10 cellular contexts compared by ENCODE assay signal in genomic region chr17:76562734-76563148, GRCh38. TPM values are rescaled to one million over a fixed set of nuclear protein-coding genes. Genes with fewer than 3 reads are reported as not detected.
A peak's percentile ranks its signal among the peaks of the same experiment; 100 is the strongest.
DNase-seq lines count a peak whose midpoint lies in the region; ATAC-seq and TF ChIP-seq lines count a peak whose summit lies in the region.
"Had no signal": no experiment of that assay in that cellular context is flagged by ENCODE, and none has a peak within 500 bp of the region (broad histone marks: within the 10 kb centered on the region; RNA-seq: fewer than 3 reads in every experiment).

No MANE protein-coding gene starts in this region.

- H3K4me3 ChIP-seq in upper lobe of left lung = no peak overlapping the region

- POLR2A ChIA-PET in activated naive CD8-positive, alpha-beta T cell treated with anti-CD3 and anti-CD28 coated beads, Interleukin-2, amount 10 ng/mL, durations not matched to agents 7 days and 5 days (lab: Charles Lee) = interaction anchor here (0.6 kb wide), 1 partner anchor 19 kb away, joined by 3 read pairs; no protein-coding TSS in a partner anchor

- no peak for ATAC-seq in activated naive CD8-positive, alpha-beta T cell treated with anti-CD3 and anti-CD28 coated beads, Interleukin-2, amount 10 ng/mL, durations not matched to agents 7 days and 5 days (ENCODE audit: low read depth)
- peak; percentile 75 to 86 for ATAC-seq in left cardiac atrium
- no peak for ATAC-seq in upper lobe of left lung (ENCODE audit: low FRiP score in 2 of 2)
- no peak for ATAC-seq in HG03139 (IDR thresholded peaks at IDR 0.05; ENCODE audit: unreplicated experiment)
- no peak for ATAC-seq in HG02588 (IDR thresholded peaks at IDR 0.05; ENCODE audit: unreplicated experiment)

- H3K4me3 Mint-ChIP-seq in activated naive CD8-positive, alpha-beta T cell treated with anti-CD3 and anti-CD28 coated beads, Interleukin-2, amount 10 ng/mL, durations not matched to agents 7 days and 5 days = peak overlapping the region; percentile 30

- TF ChIP-seq POLR2A in upper lobe of left lung (IDR thresholded peaks at IDR 0.05) = no peak

- H3K27me3 ChIP-seq in upper lobe of left lung = no peaks in the 10 kb centered on the region

- no peaks in the 10 kb centered on the region for H3K9me3 ChIP-seq in upper lobe of left lung

- no peaks in the 10 kb centered on the region for H3K27me3 Mint-ChIP-seq in activated naive CD8-positive, alpha-beta T cell treated with anti-CD3 and anti-CD28 coated beads, Interleukin-2, amount 10 ng/mL, durations not matched to agents 7 days and 5 days

- peaks cover 25% of the 10 kb centered on the region for H3K36me3 Mint-ChIP-seq in activated naive CD8-positive, alpha-beta T cell treated with anti-CD3 and anti-CD28 coated beads, Interleukin-2, amount 10 ng/mL, durations not matched to agents 7 days and 5 days

- peaks cover 4 to 40% (median 14%) of the 10 kb centered on the region in 4 donors for H3K36me3 ChIP-seq in upper lobe of left lung

- no peak for TF ChIP-seq CTCF in upper lobe of left lung (IDR thresholded peaks at IDR 0.05)

- WGBS in upper lobe of left lung, 2 donors = 67 to 74% methylated on average over 6 of the region's 6 CpGs

- intact Hi-C loops in left cardiac atrium (cut with DNase I) = loop anchor here in 1 of 2 donors (10.0 kb wide), 1 partner anchor 62 kb away; no protein-coding TSS in a partner anchor

- H3K4me1 Mint-ChIP-seq in activated naive CD8-positive, alpha-beta T cell treated with anti-CD3 and anti-CD28 coated beads, Interleukin-2, amount 10 ng/mL, durations not matched to agents 7 days and 5 days = peaks cover 49% of the 10 kb centered on the region

- peak overlapping the region; percentile 75 for H3K27ac Mint-ChIP-seq in activated naive CD8-positive, alpha-beta T cell treated with anti-CD3 and anti-CD28 coated beads, Interleukin-2, amount 10 ng/mL, durations not matched to agents 7 days and 5 days

- peak overlapping the region; percentile 51 to 94 (median 58) for H3K27ac ChIP-seq in upper lobe of left lung

- peaks cover 51 to 68% (median 57%) of the 10 kb centered on the region in 4 donors for H3K4me1 ChIP-seq in upper lobe of left lung

- TF ChIP-seq EP300 in upper lobe of left lung (IDR thresholded peaks at IDR 0.05) = no peak

- no peaks in the 10 kb centered on the region for H3K9me3 Mint-ChIP-seq in activated naive CD8-positive, alpha-beta T cell treated with anti-CD3 and anti-CD28 coated beads, Interleukin-2, amount 10 ng/mL, durations not matched to agents 7 days and 5 days

- peak; percentile 31 for DNase-seq in activated naive CD4-positive, alpha-beta T cell treated with Interleukin-2 at 50 U/mL for 16 hours
- DNase-seq in activated naive CD4-positive, alpha-beta T cell (lab: John Stamatoyannopoulos, UW) = no peak
- no peak for DNase-seq in activated naive CD8-positive, alpha-beta T cell treated with anti-CD3 and anti-CD28 coated beads, Interleukin-2, amount 10 ng/mL, durations not matched to agents 7 days and 5 days
- DNase-seq in left cardiac atrium (peak; percentile 67), upper lobe of left lung (no peak), SHP77 treated with DMSO at 0.1 percent for 48 hours (lab: John Stamatoyannopoulos, UW) (no peak)
- DNase-seq: NCI-H1436 had no signal

RNA-seq across cellular contexts. Expression of gene PRCD, which starts 22.9 kb away (rescaled TPM):
- 1 to 10 TPM in 1 of 2 experiments, under 1 TPM in 1; 0.78 to 1.1 TPM for total RNA-seq in activated naive CD8-positive, alpha-beta T cell treated with anti-CD3 and anti-CD28 coated beads, Interleukin-2, amount 10 ng/mL, durations not matched to agents 7 days and 5 days
- total RNA-seq in left cardiac atrium = 1 to 10 TPM; 5.5 to 7.7 TPM
- 10 to 100 TPM in 1 of 6 donors, 1 to 10 TPM in 4, not detected in 1; 3.0 to 13.9 (median 7.2) TPM for total RNA-seq in upper lobe of left lung

RNA-seq across cellular contexts. Expression of gene ST6GALNAC2, which starts 22.9 kb away (rescaled TPM):
- 1 to 10 TPM; 3.4 to 3.9 TPM for total RNA-seq in activated naive CD8-positive, alpha-beta T cell treated with anti-CD3 and anti-CD28 coated beads, Interleukin-2, amount 10 ng/mL, durations not matched to agents 7 days and 5 days
- total RNA-seq in left cardiac atrium (1 to 10 TPM; 5.0 to 5.1 TPM), upper lobe of left lung (10 to 100 TPM; 24.4 to 63.5 (median 39.8) TPM)
- total RNA-seq: lung microvascular endothelial cell had no signal

RNA-seq across cellular contexts. Expression of gene CYGB, which starts 25.2 kb away (rescaled TPM):
- under 1 TPM in 1 of 2 experiments, not detected in 1; 0.37 TPM for total RNA-seq in activated naive CD8-positive, alpha-beta T cell treated with anti-CD3 and anti-CD28 coated beads, Interleukin-2, amount 10 ng/mL, durations not matched to agents 7 days and 5 days
- total RNA-seq in left cardiac atrium = 10 to 100 TPM; 45.7 to 70.8 TPM
- total RNA-seq in upper lobe of left lung = 10 to 100 TPM in 5 of 6 donors, 1 to 10 TPM in 1; 6.4 to 33.9 (median 16.6) TPM

Comparison
In these comparisons a context has a peak if more than half of its experiments do, and no peak if none do; other contexts are left out.
1. DNase-seq: peak in activated naive CD4-positive, alpha-beta T cell treated with Interleukin-2 at 50 U/mL for 16 hours (single experiment) and left cardiac atrium (single experiment); none in activated naive CD4-positive, alpha-beta T cell (0 of 4), activated naive CD8-positive, alpha-beta T cell treated with anti-CD3 and anti-CD28 coated beads, Interleukin-2, amount 10 ng/mL, durations not matched to agents 7 days and 5 days (single experiment), upper lobe of left lung (0 of 2) and SHP77 treated with DMSO at 0.1 percent for 48 hours (single experiment).
2. ATAC-seq: peak in left cardiac atrium (2 of 2); none in activated naive CD8-positive, alpha-beta T cell treated with anti-CD3 and anti-CD28 coated beads, Interleukin-2, amount 10 ng/mL, durations not matched to agents 7 days and 5 days (single experiment), upper lobe of left lung (0 of 2), HG03139 (single experiment) and HG02588 (single experiment).
3. RNA of gene ST6GALNAC2, which starts 22.9 kb away (total RNA-seq): 24.4 to 63.5 TPM in upper lobe of left lung; 5.0 to 5.1 TPM in left cardiac atrium and 3.4 to 3.9 TPM in activated naive CD8-positive, alpha-beta T cell treated with anti-CD3 and anti-CD28 coated beads, Interleukin-2, amount 10 ng/mL, durations not matched to agents 7 days and 5 days; every median in the first group is over 4 times any median in the second.
4. RNA of gene CYGB, which starts 25.2 kb away (total RNA-seq): 45.7 to 70.8 TPM in left cardiac atrium and 6.4 to 33.9 TPM in upper lobe of left lung; 0.37 TPM in activated naive CD8-positive, alpha-beta T cell treated with anti-CD3 and anti-CD28 coated beads, Interleukin-2, amount 10 ng/mL, durations not matched to agents 7 days and 5 days; every median in the first group is over 4 times any median in the second.